Comparison of ENCODE assay signal across 1 cellular context in the genomic region with DNA sequence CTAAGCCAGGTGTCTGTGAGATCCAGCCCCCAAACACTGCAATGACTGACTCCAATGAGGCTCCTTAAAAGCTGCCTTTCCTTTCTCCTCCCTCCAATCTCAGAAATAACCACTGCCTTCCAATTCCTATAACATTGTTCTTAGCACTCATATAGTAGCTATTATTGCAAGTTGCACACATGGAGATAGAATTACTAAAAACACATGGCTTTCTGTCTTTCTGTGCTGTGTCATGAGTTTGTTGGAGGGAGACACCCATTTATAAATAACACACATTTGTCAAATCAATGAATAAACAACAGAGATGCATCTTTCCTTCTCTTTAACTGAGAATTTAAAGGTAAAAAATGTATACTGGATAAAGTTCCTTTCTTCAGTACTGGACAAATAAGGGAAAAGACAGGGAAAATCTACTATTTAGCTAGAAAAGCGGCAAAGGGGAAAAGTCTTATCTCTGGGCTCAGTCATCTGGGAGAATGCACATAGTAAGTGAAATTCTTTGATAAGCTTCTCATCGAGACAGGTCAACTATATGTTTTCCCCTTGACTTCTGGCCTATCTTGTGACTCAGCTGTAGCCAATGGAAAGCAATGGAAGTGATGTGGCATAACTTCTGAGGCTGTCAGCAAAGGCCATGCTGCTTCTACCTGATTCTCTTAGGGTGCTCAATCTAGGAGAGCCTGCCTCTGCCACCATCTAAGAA.
TF ChIP-seq lines count a peak whose summit lies in the region.

No MANE protein-coding gene starts in this region.

TF ChIP-seq in K562, 482 proteins besides CTCF, POLR2A, EP300 and RAD21 (continued from another document):
- TF ChIP-seq JUND (IDR thresholded peaks at IDR 0.05; ENCODE audit: borderline replicate concordance, low read depth, low read length) (peak; percentile 32; the same call in 1 of the 2 replicates), JUND (tag; IDR thresholded peaks at IDR 0.05; ENCODE audit: borderline replicate concordance, low read depth, low read length) (peak; percentile 42; the same call in 1 of the 3 replicates), POU5F1 (IDR thresholded peaks at IDR 0.05; ENCODE audit: borderline replicate concordance, low read depth, low read length, partially characterized antibody) (no peak), CTBP1 (IDR thresholded peaks at IDR 0.05; ENCODE audit: borderline replicate concordance) (0 out of 2 replicates have a peak, but pooled peaks have one; percentile 24), ZNF586 (CRISPR knock-in tag; conservative IDR thresholded peaks at IDR 0.05) (no peak), CHD1 (IDR thresholded peaks at IDR 0.05; ENCODE audit: low read length) (no peak), MAFF (IDR thresholded peaks at IDR 0.05; ENCODE audit: low read length) (peak; percentile 67; the same call in 1 of the 2 replicates), MAFK (IDR thresholded peaks at IDR 0.05; ENCODE audit: low read length) (peak; percentile 66), IRF2 (CRISPR knock-in tag; IDR thresholded peaks at IDR 0.05) (no peak), MNT (conservative IDR thresholded peaks at IDR 0.05) (peak in 1 of 2 experiments; percentile 57; a peak in 2 of 4 replicates), ATF6 (CRISPR knock-in tag; IDR thresholded peaks at IDR 0.05) (no peak), CBFA2T2 (conservative IDR thresholded peaks at IDR 0.05) (peak; percentile 58), TAF9B (IDR thresholded peaks at IDR 0.05; ENCODE audit: partially characterized antibody) (peak; percentile 36), NFE2 (IDR thresholded peaks at IDR 0.05; ENCODE audit: low read depth) (peak; percentile 46), MAFG (tag; conservative IDR thresholded peaks at IDR 0.05) (peak; percentile 86), MTA2 (IDR thresholded peaks at IDR 0.05; ENCODE audit: low read depth) (peak; percentile 46; the same call in 1 of the 2 replicates), CBFA2T3 (IDR thresholded peaks at IDR 0.05) (peak; percentile 76), NFIC (IDR thresholded peaks at IDR 0.05) (0 out of 2 replicates have a peak, but pooled peaks have one; percentile 21), NFYB (IDR thresholded peaks at IDR 0.05; ENCODE audit: extremely low read depth, insufficient read length) (peak; percentile 35), EHMT2 (IDR thresholded peaks at IDR 0.05) (no peak), ZNF175 (CRISPR knock-in tag; IDR thresholded peaks at IDR 0.05; ENCODE audit: low read depth) (no peak), FOSL1 (tag; conservative IDR thresholded peaks at IDR 0.05) (peak; percentile 52; the same call in 1 of the 2 replicates), TCF3 (CRISPR knock-in tag; IDR thresholded peaks at IDR 0.05) (peak; percentile 54; the same call in 1 of the 2 replicates), TRIM24 (IDR thresholded peaks at IDR 0.05) (peak in 1 of 2 experiments; percentile 38; a peak in 1 of 4 replicates), FOXM1 (IDR thresholded peaks at IDR 0.05; ENCODE audit: low read depth) (0 out of 2 replicates have a peak, but pooled peaks have one; percentile 12), FOXM1 (CRISPR knock-in tag; IDR thresholded peaks at IDR 0.05; ENCODE audit: low read depth) (no peak), HDAC2 (IDR thresholded peaks at IDR 0.05) (0 out of 2 replicates have a peak, but pooled peaks have one; percentile 24), NR2C1 (IDR thresholded peaks at IDR 0.05) (no peak), NR2C1 (tag; IDR thresholded peaks at IDR 0.05) (0 out of 2 replicates have a peak, but pooled peaks have one; percentile 24), MEIS2 (IDR thresholded peaks at IDR 0.05; ENCODE audit: partially characterized antibody) (peak; percentile 53), C11orf30 (IDR thresholded peaks at IDR 0.05; ENCODE audit: low read depth) (peak; percentile 91)
- TF ChIP-seq, protein P1, sequence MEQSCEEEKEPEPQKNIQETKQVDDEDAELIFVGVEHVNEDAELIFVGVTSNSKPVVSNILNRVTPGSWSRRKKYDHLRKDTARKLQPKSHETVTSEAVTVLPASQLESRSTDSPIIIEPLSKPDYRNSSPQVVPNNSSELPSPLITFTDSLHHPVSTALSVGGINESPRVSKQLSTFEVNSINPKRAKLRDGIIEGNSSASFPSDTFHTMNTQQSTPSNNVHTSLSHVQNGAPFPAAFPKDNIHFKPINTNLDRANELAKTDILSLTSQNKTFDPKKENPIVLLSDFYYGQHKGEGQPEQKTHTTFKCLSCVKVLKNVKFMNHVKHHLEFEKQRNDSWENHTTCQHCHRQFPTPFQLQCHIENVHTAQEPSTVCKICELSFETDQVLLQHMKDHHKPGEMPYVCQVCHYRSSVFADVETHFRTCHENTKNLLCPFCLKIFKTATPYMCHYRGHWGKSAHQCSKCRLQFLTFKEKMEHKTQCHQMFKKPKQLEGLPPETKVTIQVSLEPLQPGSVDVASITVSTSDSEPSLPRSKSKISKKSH (CRISPR knock-in tag; IDR thresholded peaks at IDR 0.05): no peak
- TF ChIP-seq, protein P2, sequence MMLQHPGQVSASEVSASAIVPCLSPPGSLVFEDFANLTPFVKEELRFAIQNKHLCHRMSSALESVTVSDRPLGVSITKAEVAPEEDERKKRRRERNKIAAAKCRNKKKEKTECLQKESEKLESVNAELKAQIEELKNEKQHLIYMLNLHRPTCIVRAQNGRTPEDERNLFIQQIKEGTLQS (IDR thresholded peaks at IDR 0.05): no peak; the same call in 1 of the 2 replicates
- TF ChIP-seq, protein P2 (CRISPR knock-in tag; conservative IDR thresholded peaks at IDR 0.05): no peak
- TF ChIP-seq, protein P3, sequence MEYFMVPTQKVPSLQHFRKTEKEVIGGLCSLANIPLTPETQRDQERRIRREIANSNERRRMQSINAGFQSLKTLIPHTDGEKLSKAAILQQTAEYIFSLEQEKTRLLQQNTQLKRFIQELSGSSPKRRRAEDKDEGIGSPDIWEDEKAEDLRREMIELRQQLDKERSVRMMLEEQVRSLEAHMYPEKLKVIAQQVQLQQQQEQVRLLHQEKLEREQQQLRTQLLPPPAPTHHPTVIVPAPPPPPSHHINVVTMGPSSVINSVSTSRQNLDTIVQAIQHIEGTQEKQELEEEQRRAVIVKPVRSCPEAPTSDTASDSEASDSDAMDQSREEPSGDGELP (CRISPR knock-in tag; IDR thresholded peaks at IDR 0.05; ENCODE audit: borderline replicate concordance): peak; percentile 59
- TF ChIP-seq, protein P4, sequence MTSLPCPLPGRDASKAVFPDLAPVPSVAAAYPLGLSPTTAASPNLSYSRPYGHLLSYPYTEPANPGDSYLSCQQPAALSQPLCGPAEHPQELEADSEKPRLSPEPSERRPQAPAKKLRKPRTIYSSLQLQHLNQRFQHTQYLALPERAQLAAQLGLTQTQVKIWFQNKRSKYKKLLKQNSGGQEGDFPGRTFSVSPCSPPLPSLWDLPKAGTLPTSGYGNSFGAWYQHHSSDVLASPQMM (CRISPR knock-in tag; IDR thresholded peaks at IDR 0.05): no peak
